1 cellular context compared by ENCODE assay signal in the genomic region with DNA sequence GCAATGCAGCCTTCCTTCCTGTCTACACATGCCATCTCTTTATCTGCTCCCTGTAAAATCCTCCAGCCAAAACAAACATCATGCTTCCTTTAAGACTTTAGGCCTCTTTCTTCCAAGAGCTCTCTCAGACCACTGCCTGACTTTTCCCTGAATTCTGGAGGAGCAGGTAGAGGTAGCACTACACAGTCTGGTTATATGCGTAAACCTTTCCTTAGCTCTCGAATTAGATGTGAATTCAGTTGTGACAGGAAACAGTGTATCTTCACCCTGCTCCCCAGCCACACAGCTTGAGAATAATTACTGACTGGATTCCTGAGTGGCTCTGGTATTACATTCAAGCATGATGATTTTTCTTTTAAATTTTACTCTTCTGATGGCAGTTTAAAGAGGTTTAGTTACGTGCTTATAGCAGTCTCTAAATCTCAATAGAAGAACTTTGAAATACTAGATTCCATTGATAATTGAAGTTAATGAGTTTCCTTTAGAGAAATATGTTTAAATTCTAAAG.
TF ChIP-seq lines count a peak whose summit lies in the region.

No MANE protein-coding gene starts in this region.

TF ChIP-seq in HCT116, 20 proteins besides CTCF, POLR2A, EP300 and RAD21 (continued from another document):
- TF ChIP-seq SIN3A (IDR thresholded peaks at IDR 0.05; ENCODE audit: low read depth) = no peak
- TF ChIP-seq, protein P1, sequence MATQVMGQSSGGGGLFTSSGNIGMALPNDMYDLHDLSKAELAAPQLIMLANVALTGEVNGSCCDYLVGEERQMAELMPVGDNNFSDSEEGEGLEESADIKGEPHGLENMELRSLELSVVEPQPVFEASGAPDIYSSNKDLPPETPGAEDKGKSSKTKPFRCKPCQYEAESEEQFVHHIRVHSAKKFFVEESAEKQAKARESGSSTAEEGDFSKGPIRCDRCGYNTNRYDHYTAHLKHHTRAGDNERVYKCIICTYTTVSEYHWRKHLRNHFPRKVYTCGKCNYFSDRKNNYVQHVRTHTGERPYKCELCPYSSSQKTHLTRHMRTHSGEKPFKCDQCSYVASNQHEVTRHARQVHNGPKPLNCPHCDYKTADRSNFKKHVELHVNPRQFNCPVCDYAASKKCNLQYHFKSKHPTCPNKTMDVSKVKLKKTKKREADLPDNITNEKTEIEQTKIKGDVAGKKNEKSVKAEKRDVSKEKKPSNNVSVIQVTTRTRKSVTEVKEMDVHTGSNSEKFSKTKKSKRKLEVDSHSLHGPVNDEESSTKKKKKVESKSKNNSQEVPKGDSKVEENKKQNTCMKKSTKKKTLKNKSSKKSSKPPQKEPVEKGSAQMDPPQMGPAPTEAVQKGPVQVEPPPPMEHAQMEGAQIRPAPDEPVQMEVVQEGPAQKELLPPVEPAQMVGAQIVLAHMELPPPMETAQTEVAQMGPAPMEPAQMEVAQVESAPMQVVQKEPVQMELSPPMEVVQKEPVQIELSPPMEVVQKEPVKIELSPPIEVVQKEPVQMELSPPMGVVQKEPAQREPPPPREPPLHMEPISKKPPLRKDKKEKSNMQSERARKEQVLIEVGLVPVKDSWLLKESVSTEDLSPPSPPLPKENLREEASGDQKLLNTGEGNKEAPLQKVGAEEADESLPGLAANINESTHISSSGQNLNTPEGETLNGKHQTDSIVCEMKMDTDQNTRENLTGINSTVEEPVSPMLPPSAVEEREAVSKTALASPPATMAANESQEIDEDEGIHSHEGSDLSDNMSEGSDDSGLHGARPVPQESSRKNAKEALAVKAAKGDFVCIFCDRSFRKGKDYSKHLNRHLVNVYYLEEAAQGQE (IDR thresholded peaks at IDR 0.05; ENCODE audit: low read depth) = no peak
- TF ChIP-seq, protein P2, sequence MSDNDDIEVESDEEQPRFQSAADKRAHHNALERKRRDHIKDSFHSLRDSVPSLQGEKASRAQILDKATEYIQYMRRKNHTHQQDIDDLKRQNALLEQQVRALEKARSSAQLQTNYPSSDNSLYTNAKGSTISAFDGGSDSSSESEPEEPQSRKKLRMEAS (IDR thresholded peaks at IDR 0.05) = no peak
